In the genomic region with DNA sequence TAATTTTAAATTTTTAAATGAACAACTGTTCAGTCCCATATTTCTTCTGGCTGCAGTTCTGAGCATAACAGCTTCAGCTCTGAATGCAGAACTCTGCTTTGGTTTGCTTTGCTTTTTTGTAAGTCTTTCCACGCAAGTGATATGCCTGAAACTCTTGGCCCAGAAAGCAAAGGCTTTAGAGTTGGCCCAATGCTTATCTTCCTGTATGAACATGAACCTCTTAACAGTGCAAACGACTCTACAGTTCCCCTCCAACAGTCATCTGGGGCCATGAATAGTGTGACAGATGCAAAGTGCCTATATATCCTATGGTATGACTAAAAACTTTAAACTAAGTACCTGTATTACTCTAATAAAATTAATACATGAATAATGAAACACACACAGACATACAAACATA, we compare ENCODE assay signal across 28 cellular contexts.
"Had no signal": no experiment of that assay in that cellular context is flagged by ENCODE, and none has a peak within 500 bp of the region (broad histone marks: within the 10 kb centered on the region; RNA-seq: fewer than 3 reads in every experiment).

No MANE protein-coding gene starts in this region.

- H3K27ac Mint-ChIP-seq: stimulated activated effector memory CD8-positive, alpha-beta T cell treated with anti-CD3 and anti-CD28 coated beads, Interleukin-12 subunit alpha, Interleukin-12 subunit beta, amount 100 ng/mL, for 72 hours; stimulated activated memory B cell treated with anti-CD40 and anti-IgM and Interleukin-4, amounts not matched to agents 10 μg/mL and 1 μg/mL and 100 μg/mL, for 72 hours; stimulated activated naive CD8-positive, alpha-beta T cell treated with anti-CD3 and anti-CD28 coated beads, Interleukin-15, amount 100 ng/mL, for 72 hours; stimulated activated naive CD8-positive, alpha-beta T cell treated with anti-CD3 and anti-CD28 coated beads, Interleukin-15, Interleukin-2, amounts not matched to agents 100 ng/mL and 50 ng/mL, for 24 hours; type B pancreatic cell had no signal

- H3K36me3 ChIP-seq: uterus had no signal

- ATAC-seq: stimulated activated effector memory CD8-positive, alpha-beta T cell treated with anti-CD3 and anti-CD28 coated beads, Interleukin-12 subunit alpha, Interleukin-12 subunit beta, amount 100 ng/mL, for 72 hours; stimulated activated memory B cell treated with anti-CD40 and anti-IgM and Interleukin-4, amounts not matched to agents 10 μg/mL and 1 μg/mL and 100 μg/mL, for 72 hours; stimulated activated naive B cell treated with anti-CD40 and anti-IgM and Interleukin-4, amounts not matched to agents 10 μg/mL and 1 μg/mL and 100 μg/mL, for 72 hours; stimulated activated naive CD8-positive, alpha-beta T cell treated with anti-CD3 and anti-CD28 coated beads, Interleukin-15, amount 100 ng/mL, for 72 hours; stimulated activated naive CD8-positive, alpha-beta T cell treated with anti-CD3 and anti-CD28 coated beads, Interleukin-15, Interleukin-2, amounts not matched to agents 100 U/mL and 50 U/mL, for 24 hours; upper lobe of right lung had no signal

- H3K27me3 ChIP-seq: stomach, suprapubic skin, testis, thyroid gland, tibial artery, tibial nerve, transverse colon, upper lobe of left lung, upper lobe of right lung, uterus, vagina had no signal

- DNase-seq: stimulated activated CD4-positive, alpha-beta T cell treated with anti-CD3 and anti-CD28 coated beads, Interleukin-2, amount 100 ng/mL, for 48 hours; stimulated activated CD4-positive, alpha-beta T cell treated with anti-CD3 and anti-CD28 coated beads, Interleukin-4, amount 100 ng/mL, for 1 hour; stimulated activated CD4-positive, alpha-beta T cell treated with anti-CD3 and anti-CD28 coated beads, Interleukin-4, amount 100 ng/mL, for 24 hours; stimulated activated CD4-positive, alpha-beta T cell treated with anti-CD3 and anti-CD28 coated beads, Interleukin-4, amount 100 ng/mL, for 4 hours; stimulated activated CD8-positive, alpha-beta memory T cell treated with anti-CD3 and anti-CD28 coated beads, Interleukin-4, amount 100 ng/mL, for 48 hours; stimulated activated naive B cell treated with anti-CD40 and anti-IgM and Interleukin-4, amounts not matched to agents 10 μg/mL and 1 μg/mL and 100 μg/mL, for 72 hours; stimulated activated naive CD4-positive, alpha-beta T cell; stimulated activated naive CD4-positive, alpha-beta T cell treated with Interleukin-2 at 50 U/mL for 16 hours; stimulated activated naive CD8-positive, alpha-beta T cell treated with anti-CD3 and anti-CD28 coated beads, Interleukin-15, amount 100 ng/mL, for 72 hours; stimulated activated naive CD8-positive, alpha-beta T cell treated with anti-CD3 and anti-CD28 coated beads, Interleukin-15, Interleukin-2, amounts not matched to agents 100 U/mL and 50 U/mL, for 24 hours; stomach; substantia nigra; testis; thyroid gland; tibial artery; transverse colon; trophoblast cell; upper lobe of left lung; upper lobe of right lung; uterus had no signal

- H3K4me3 Mint-ChIP-seq: stimulated activated effector memory CD8-positive, alpha-beta T cell treated with anti-CD3 and anti-CD28 coated beads, Interleukin-12 subunit alpha, Interleukin-12 subunit beta, amount 100 ng/mL, for 72 hours; stimulated activated memory B cell treated with anti-CD40 and anti-IgM and Interleukin-4, amounts not matched to agents 10 μg/mL and 1 μg/mL and 100 μg/mL, for 72 hours; stimulated activated naive B cell treated with anti-CD40 and anti-IgM and Interleukin-4, amounts not matched to agents 10 μg/mL and 1 μg/mL and 100 μg/mL, for 72 hours; stimulated activated naive CD8-positive, alpha-beta T cell treated with anti-CD3 and anti-CD28 coated beads, Interleukin-15, amount 100 ng/mL, for 72 hours; stimulated activated naive CD8-positive, alpha-beta T cell treated with anti-CD3 and anti-CD28 coated beads, Interleukin-15, Interleukin-2, amounts not matched to agents 100 ng/mL and 50 ng/mL, for 24 hours; type B pancreatic cell had no signal

- H3K27ac ChIP-seq: stomach, suprapubic skin, testis, thoracic aorta, thyroid gland, tibial artery, tibial nerve, transverse colon, upper lobe of left lung, upper lobe of right lung, uterus, vagina had no signal

- H3K4me1 Mint-ChIP-seq: stimulated activated effector memory CD8-positive, alpha-beta T cell treated with anti-CD3 and anti-CD28 coated beads, Interleukin-12 subunit alpha, Interleukin-12 subunit beta, amount 100 ng/mL, for 72 hours; stimulated activated memory B cell treated with anti-CD40 and anti-IgM and Interleukin-4, amounts not matched to agents 10 μg/mL and 1 μg/mL and 100 μg/mL, for 72 hours; stimulated activated naive CD8-positive, alpha-beta T cell treated with anti-CD3 and anti-CD28 coated beads, Interleukin-15, amount 100 ng/mL, for 72 hours had no signal

- H3K9me3 ChIP-seq: testis, thyroid gland had no signal

- H3K36me3 Mint-ChIP-seq: stimulated activated effector memory CD8-positive, alpha-beta T cell treated with anti-CD3 and anti-CD28 coated beads, Interleukin-12 subunit alpha, Interleukin-12 subunit beta, amount 100 ng/mL, for 72 hours had no signal

- H3K27me3 Mint-ChIP-seq: stimulated activated memory B cell treated with anti-CD40 and anti-IgM and Interleukin-4, amounts not matched to agents 10 μg/mL and 1 μg/mL and 100 μg/mL, for 72 hours; stimulated activated naive B cell treated with anti-CD40 and anti-IgM and Interleukin-4, amounts not matched to agents 10 μg/mL and 1 μg/mL and 100 μg/mL, for 72 hours; stimulated activated naive CD8-positive, alpha-beta T cell treated with anti-CD3 and anti-CD28 coated beads, Interleukin-15, amount 100 ng/mL, for 72 hours; stimulated activated naive CD8-positive, alpha-beta T cell treated with anti-CD3 and anti-CD28 coated beads, Interleukin-15, Interleukin-2, amounts not matched to agents 100 ng/mL and 50 ng/mL, for 24 hours; type B pancreatic cell had no signal

- H3K4me3 ChIP-seq: stomach, suprapubic skin, testis, thoracic aorta, thyroid gland, tibial artery, tibial nerve, transverse colon, upper lobe of left lung, upper lobe of right lung, uterus, vagina had no signal

- H3K4me1 ChIP-seq: stomach, suprapubic skin, testis, thyroid gland, tibial artery, tibial nerve, transverse colon, upper lobe of left lung, upper lobe of right lung, uterus, vagina had no signal
